ENCODE assay signal across 16 cellular contexts in the genomic region with DNA sequence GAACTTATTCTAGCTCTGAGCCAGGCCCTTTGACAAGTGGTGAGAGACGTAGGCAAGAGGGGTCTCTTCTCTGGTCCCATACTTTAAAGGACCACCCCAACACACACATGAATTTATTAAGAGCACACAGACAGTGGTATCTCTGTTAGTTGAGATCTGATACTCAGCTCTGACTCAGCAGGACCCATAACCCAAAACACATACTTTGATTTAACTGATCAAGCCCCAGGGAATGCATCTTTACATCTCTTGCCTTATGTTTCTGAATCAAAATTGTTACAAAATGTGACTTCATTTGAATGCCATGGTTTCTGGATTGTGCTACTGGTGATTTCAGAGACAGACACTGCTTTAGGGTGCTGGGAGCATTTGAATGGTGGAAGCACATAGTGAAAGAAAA.
"Had no signal": no experiment of that assay in that cellular context is flagged by ENCODE, and none has a peak within 500 bp of the region (broad histone marks: within the 10 kb centered on the region; RNA-seq: fewer than 3 reads in every experiment).

No MANE protein-coding gene starts in this region.

- H3K36me3 Mint-ChIP-seq: activated naive CD8-positive, alpha-beta T cell; natural killer cell; stimulated activated naive B cell treated with anti-CD40 and anti-IgM and Interleukin-4, amounts not matched to agents 10 μg/mL and 1 μg/mL and 100 μg/mL, for 72 hours had no signal

- ATAC-seq: left colon; natural killer cell; right cardiac atrium; stimulated activated naive B cell treated with anti-CD40 and anti-IgM and Interleukin-4, amounts not matched to agents 10 μg/mL and 1 μg/mL and 100 μg/mL, for 72 hours had no signal

- FAIRE-seq: bronchial epithelial cell, colon, endothelial cell of umbilical vein had no signal

- DNase-seq: activated CD4-positive, alpha-beta T cell treated with anti-CD3 and anti-CD28 coated beads, Interleukin-2, amount 50 U/mL, for 4 hours; activated CD4-positive, CD25-positive, alpha-beta regulatory T cell treated with anti-CD3 and anti-CD28 coated beads, Interleukin-2, amount 50 U/mL, for 72 hours; activated effector memory CD4-positive, alpha-beta T cell treated with Interleukin-2 at 50 U/mL for 16 hours; activated T-cell treated with anti-CD3 and anti-CD28 coated beads, Interleukin-2, amount 50 U/mL, for 1 hour; hypothalamus; left colon; natural killer cell; right cardiac atrium; stimulated activated CD4-positive, alpha-beta T cell treated with anti-CD3 and anti-CD28 coated beads, Interleukin-2, amount 100 ng/mL, for 24 hours; stimulated activated naive B cell treated with anti-CD40 and anti-IgM and Interleukin-4, amounts not matched to agents 10 μg/mL and 1 μg/mL and 100 μg/mL, for 72 hours; T-helper 9 cell had no signal

- H3K4me1 Mint-ChIP-seq: natural killer cell; stimulated activated naive B cell treated with anti-CD40 and anti-IgM and Interleukin-4, amounts not matched to agents 10 μg/mL and 1 μg/mL and 100 μg/mL, for 72 hours had no signal

- H3K27ac Mint-ChIP-seq: activated naive CD8-positive, alpha-beta T cell; natural killer cell; progenitor cell of endocrine pancreas; stimulated activated naive B cell treated with anti-CD40 and anti-IgM and Interleukin-4, amounts not matched to agents 10 μg/mL and 1 μg/mL and 100 μg/mL, for 72 hours had no signal

- H3K27me3 Mint-ChIP-seq: progenitor cell of endocrine pancreas had no signal

- H3K4me3 Mint-ChIP-seq: activated naive CD8-positive, alpha-beta T cell; natural killer cell; stimulated activated naive B cell treated with anti-CD40 and anti-IgM and Interleukin-4, amounts not matched to agents 10 μg/mL and 1 μg/mL and 100 μg/mL, for 72 hours had no signal

- H3K9me3 Mint-ChIP-seq: natural killer cell; stimulated activated naive B cell treated with anti-CD40 and anti-IgM and Interleukin-4, amounts not matched to agents 10 μg/mL and 1 μg/mL and 100 μg/mL, for 72 hours had no signal
